Comparison of ENCODE assay signal across 12 cellular contexts in genomic region chr13:41455725-41456419, GRCh38. TPM values are rescaled to one million over a fixed set of nuclear protein-coding genes. Genes with fewer than 3 reads are reported as not detected.
A peak's percentile ranks its signal among the peaks of the same experiment; 100 is the strongest.
DNase-seq lines count a peak whose midpoint lies in the region; ATAC-seq, FAIRE-seq and TF ChIP-seq lines count a peak whose summit lies in the region.
"Had no signal": no experiment of that assay in that cellular context is flagged by ENCODE, and none has a peak within 500 bp of the region (broad histone marks: within the 10 kb centered on the region; RNA-seq: fewer than 3 reads in every experiment).

No MANE protein-coding gene starts in this region.

- H3K27me3 Mint-ChIP-seq in WTC11 (ENCODE audit: low read depth) = peaks cover 76% of the 10 kb centered on the region

- H2AFZ ChIP-seq in HepG2 (ENCODE audit: low read length) (no peak overlapping the region), PC-3 (ENCODE audit: low read length) (no peak overlapping the region)

- H4K20me1 ChIP-seq in HepG2 (ENCODE audit: insufficient read depth, low read length) (no peaks in the 10 kb centered on the region), PC-3 (ENCODE audit: low read length) (no peaks in the 10 kb centered on the region)

- DNase-seq in HepG2 (ENCODE audit: low spot score) (no peak), right lobe of liver (no peak), WTC11 (ENCODE audit: low spot score) (no peak), RKO (ENCODE audit: low spot score) (no peak), PC-3 (no peak), SKM-1 treated with dmso at 0.1 percent for 144 hours (lab: John Stamatoyannopoulos, UW; ENCODE audit: unreplicated experiment) (no peak)
- DNase-seq in stimulated activated CD4-positive, alpha-beta T cell treated with anti-CD3 and anti-CD28 coated beads, Interleukin-12 subunit alpha, Interleukin-12 subunit beta, amount 100 ng/mL, for 4 hours = no peak
- DNase-seq: activated CD4-positive, CD25-positive, alpha-beta regulatory T cell treated with anti-CD3 and anti-CD28 coated beads, Interleukin-2, amount 50 U/mL, for 72 hours; NCI-H1694; SK-N-SH had no signal

- H3K4me1 ChIP-seq in HepG2 (ENCODE audit: insufficient read depth, low read length) (peaks cover 18% of the 10 kb centered on the region), right lobe of liver (peaks cover 0 to 20% (median 0%) of the 10 kb centered on the region in 4 donors), iPS-15b (ENCODE audit: control insufficient read depth, insufficient read depth, low read length) (peaks cover 4% of the 10 kb centered on the region), PC-3 (ENCODE audit: insufficient read depth, low read length) (peaks cover 4% of the 10 kb centered on the region; the same call in 1 of the 2 replicates)

- no peak for FAIRE-seq in HepG2 (lab: Jason Lieb, UNC)
- FAIRE-seq: colon had no signal

- no peaks in the 10 kb centered on the region for H3K36me3 ChIP-seq in HepG2 (replicated peaks in 1 of 2; ENCODE audit: control insufficient read depth in 1 of 2, insufficient read depth in 2 of 2, low read length in 2 of 2)
- no peaks in the 10 kb centered on the region for H3K36me3 ChIP-seq in right lobe of liver
- no peaks in the 10 kb centered on the region for H3K36me3 ChIP-seq in iPS-15b (ENCODE audit: control insufficient read depth, insufficient read depth, low read length)
- no peaks in the 10 kb centered on the region for H3K36me3 ChIP-seq in PC-3 (ENCODE audit: low read depth, low read length)

- H3K9me2 ChIP-seq in PC-3 (replicated peaks; ENCODE audit: low read length) = no peaks in the 10 kb centered on the region
- H3K9me2 ChIP-seq: SK-N-SH had no signal

- H3K79me2 ChIP-seq in HepG2 (ENCODE audit: insufficient read depth, low read length) (no peaks in the 10 kb centered on the region), PC-3 (ENCODE audit: low read length) (no peaks in the 10 kb centered on the region)

- TF ChIP-seq RAD21 in HepG2 (CRISPR knock-in tag; IDR thresholded peaks at IDR 0.05) = no peak

- no peaks in the 10 kb centered on the region for H3K36me3 Mint-ChIP-seq in WTC11

- in situ Hi-C loops in HepG2 (cut with HindIII; ENCODE audit: extremely low pct_ligation_motif_present, low pct_unique_long_range_greater_than_20kb) = no loop called here

- no peak for TF ChIP-seq POLR2A in HepG2 (IDR thresholded peaks at IDR 0.05; ENCODE audit: insufficient read depth in 1 of 2, low read depth in 2 of 2, low read length in 2 of 2)
- no peak for TF ChIP-seq POLR2A in right lobe of liver (IDR thresholded peaks at IDR 0.05)

- no peaks in the 10 kb centered on the region for H3F3A ChIP-seq in PC-3 (ENCODE audit: low read length, unreplicated experiment)

- 0 out of 2 replicates have a peak, but pooled peaks cover 2% of the 10 kb centered on the region for H3K4me1 Mint-ChIP-seq in WTC11

- CTCF ChIA-PET in HepG2 (lab: Yijun Ruan, JAX; ENCODE audit: low intra/inter-chr PET ratio, low total read pairs) = no interaction called here
- CTCF ChIA-PET in WTC11 (lab: Charles Lee) = no interaction called here
- CTCF ChIA-PET in PC-3 (lab: Charles Lee) = no interaction called here

- WGBS in HepG2 (ENCODE audit: low lambda C conversion rate) = 40% methylated on average over 18 of the region's 19 CpGs
- 56% methylated on average over 5 of the region's 19 CpGs for WGBS in right lobe of liver (ENCODE audit: insufficient coverage, low coverage, low lambda C conversion rate, missing lambda C conversion rate)

- BruUV-seq in HepG2 (replicated peaks; lab: Mats Ljungman, UMichigan) (no TSS peak), PC-3 (replicated peaks; lab: Mats Ljungman, UMichigan) (no TSS peak)

- peaks cover 0 to 24% of the 10 kb centered on the region in 2 experiments; a peak in 2 of 5 replicates for H3K27me3 ChIP-seq in HepG2 (ENCODE audit: control insufficient read depth in 1 of 2, insufficient read depth in 2 of 2, low read length in 2 of 2)
- H3K27me3 ChIP-seq in right lobe of liver = no peaks in the 10 kb centered on the region
- peaks cover 71% of the 10 kb centered on the region for H3K27me3 ChIP-seq in iPS-15b (ENCODE audit: control insufficient read depth, insufficient read depth, low read length)
- H3K27me3 ChIP-seq in PC-3 (ENCODE audit: low read length) = no peaks in the 10 kb centered on the region

- 0 out of 6 replicates have a peak overlapping the region, but pooled peaks of 1 of the 3 experiments have one; percentile 22 for H3K4me3 ChIP-seq in HepG2 (replicated peaks in 1 of 3; ENCODE audit: insufficient read depth in 1 of 3, low read depth in 2 of 3, low read length in 3 of 3)
- H3K4me3 ChIP-seq in right lobe of liver = no peak overlapping the region
- H3K4me3 ChIP-seq in iPS-15b (ENCODE audit: low read depth, low read length) = peak overlapping the region; percentile 16
- no peak overlapping the region for H3K4me3 ChIP-seq in PC-3 (ENCODE audit: low read length)

- TF ChIP-seq EP300 in HepG2 (IDR thresholded peaks at IDR 0.05; ENCODE audit: low read depth in 2 of 2, low read length in 2 of 2) (no peak), HepG2 (CRISPR knock-in tag; IDR thresholded peaks at IDR 0.05; ENCODE audit: borderline replicate concordance) (no peak)

- no peak overlapping the region for H3K27ac Mint-ChIP-seq in WTC11

- H3K9me3 ChIP-seq in HepG2 (ENCODE audit: low read length) = no peaks in the 10 kb centered on the region
- no peaks in the 10 kb centered on the region for H3K9me3 ChIP-seq in right lobe of liver
- H3K9me3 ChIP-seq in iPS-15b (ENCODE audit: control insufficient read depth, insufficient read depth, low read length) = no peaks in the 10 kb centered on the region
- no peaks in the 10 kb centered on the region for H3K9me3 ChIP-seq in PC-3 (ENCODE audit: low read length)
- H3K9me3 ChIP-seq: SK-N-SH had no signal

- POLR2A ChIA-PET in HepG2 (lab: Yijun Ruan, JAX) (no interaction called here), WTC11 (lab: Charles Lee) (no interaction called here), PC-3 (lab: Charles Lee; ENCODE audit: unreplicated experiment) (no interaction called here)

- ATAC-seq in HepG2 = no peak
- ATAC-seq in right lobe of liver = no peak
- no peak for ATAC-seq in WTC11
- ATAC-seq in PC-3 = no peak

- H3K4me2 ChIP-seq in HepG2 (ENCODE audit: low read depth, low read length) = peak overlapping the region; percentile 40
- no peak overlapping the region for H3K4me2 ChIP-seq in PC-3 (ENCODE audit: low read length)

- peak overlapping the region; percentile 66 for H3K4me3 Mint-ChIP-seq in WTC11

- intact Hi-C loops in HepG2 (cut with micrococcal nuclease; ENCODE audit: unreplicated experiment) (loop anchor here (2.0 kb wide), 1 partner anchor 197 kb away; no protein-coding TSS in a partner anchor), right lobe of liver (cut with DNase I) (no loop called here), PC-3 (cut with micrococcal nuclease) (loop anchor here (10.0 kb wide), 1 partner anchor 129 kb away; no protein-coding TSS in a partner anchor)

- no peak overlapping the region for H3K27ac ChIP-seq in HepG2 (ENCODE audit: extremely low read length, insufficient read depth, low read length)
- no peak overlapping the region for H3K27ac ChIP-seq in right lobe of liver
- H3K27ac ChIP-seq in PC-3 (ENCODE audit: low read length) = no peak overlapping the region

- H3K9ac ChIP-seq in HepG2 (ENCODE audit: insufficient read depth, low read depth, low read length) (no peak overlapping the region), iPS-15b (ENCODE audit: low read depth, low read length) (no peak overlapping the region), PC-3 (ENCODE audit: low read length) (no peak overlapping the region)
- H3K9ac ChIP-seq: SK-N-SH had no signal

- no peaks in the 10 kb centered on the region for H3K9me3 Mint-ChIP-seq in WTC11

- no peak for TF ChIP-seq CTCF in HepG2 (CRISPR knock-in tag; IDR thresholded peaks at IDR 0.05)
- TF ChIP-seq CTCF in right lobe of liver (IDR thresholded peaks at IDR 0.05) = no peak
- no peak for TF ChIP-seq CTCF in WTC11 (IDR thresholded peaks at IDR 0.05)
- TF ChIP-seq CTCF in PC-3 (conservative IDR thresholded peaks at IDR 0.05; ENCODE audit: low read depth, low read length) = no peak

TF ChIP-seq in HepG2, 621 proteins besides CTCF, POLR2A, EP300 and RAD21 (continues in another document):
- no peak for TF ChIP-seq CREB1 (IDR thresholded peaks at IDR 0.05)
- TF ChIP-seq CREB1 (CRISPR knock-in tag; IDR thresholded peaks at IDR 0.05) = no peak

TF ChIP-seq in WTC11, 78 proteins besides CTCF, POLR2A, EP300 and RAD21 (continues in another document):
- TF ChIP-seq ZNF138 (CRISPR knock-in tag; conservative IDR thresholded peaks at IDR 0.05) = no peak
- TF ChIP-seq SMAD4 (CRISPR knock-in tag; IDR thresholded peaks at IDR 0.05) = no peak

RNA-seq across cellular contexts. Expression of gene RGCC, which starts 1.5 kb away (rescaled TPM):
- total RNA-seq in HepG2 (2016; rRNA removed; fragmentation: Illumina TruSeq; extraction: Trizol) (0.20 and 0.29 TPM in 2 replicates), right lobe of liver (1 to 10 TPM in 3 of 6 experiments, under 1 TPM in 2, not detected in 1; 0.51 to 4.9 (median 2.3) TPM), WTC11 (2021) (0.48 to 1.2 TPM (median 0.69 TPM) in 3 replicates), PC-3 (2014; rRNA removed) (2.4 and 2.6 TPM in 2 replicates)
- 0.26 TPM in 1 of 2 replicates, not detected in the other for total RNA-seq in HepG2 (2016; cell fraction: cytosol; rRNA removed; fragmentation: Illumina TruSeq; extraction: Trizol; ENCODE audit: low read depth)
- 0.39 and 0.61 TPM in 2 replicates for total RNA-seq in HepG2 (2016; cell fraction: insoluble cytoplasmic fraction; rRNA removed; fragmentation: Illumina TruSeq; extraction: Trizol)
- 0.49 and 0.65 TPM in 2 replicates for total RNA-seq in HepG2 (2016; cell fraction: membrane; rRNA removed; fragmentation: Illumina TruSeq; extraction: Trizol)
- 0.56 TPM in 1 of 2 replicates, not detected in the other for total RNA-seq in HepG2 (2016; cell fraction: nucleus; rRNA removed; fragmentation: Illumina TruSeq; extraction: Trizol)
- polyA plus RNA-seq in HepG2 (2011; rRNA removed) = 8.4 and 9.5 TPM in 2 replicates
- 5.6 and 6.7 TPM in 2 replicates for polyA plus RNA-seq in HepG2 (2011; cell fraction: cytosol; rRNA removed)
- polyA plus RNA-seq in HepG2 (2011; cell fraction: nucleus; rRNA removed) = 4.9 and 5.8 TPM in 2 replicates
- 4.0 and 15.8 TPM in 2 replicates for polyA plus RNA-seq in HepG2 (2012)
- polyA plus RNA-seq in HepG2 (2016; cell fraction: cytosol; fragmentation: Illumina TruSeq; extraction: Trizol; ENCODE audit: low read depth) = 0.48 and 0.54 TPM in 2 replicates
- polyA plus RNA-seq in HepG2 (2016; cell fraction: insoluble cytoplasmic fraction; fragmentation: Illumina TruSeq; extraction: Trizol; ENCODE audit: low read depth) = 0.43 and 0.45 TPM in 2 replicates
- 0.36 and 0.74 TPM in 2 replicates for polyA plus RNA-seq in HepG2 (2016; cell fraction: membrane; fragmentation: Illumina TruSeq; extraction: Trizol; ENCODE audit: low read depth)
- 1.4 TPM in 1 of 2 replicates, not detected in the other for polyA plus RNA-seq in HepG2 (2016; cell fraction: nucleus; fragmentation: Illumina TruSeq; extraction: Trizol; ENCODE audit: insufficient read depth, low read depth)
- polyA minus RNA-seq in HepG2 (2011; rRNA and poly(A)+ RNA removed; ENCODE audit: low replicate concordance) = 2.3 TPM in 1 of 2 replicates, not detected in the other
- polyA minus RNA-seq in HepG2 (2011; cell fraction: cytosol; rRNA and poly(A)+ RNA removed) = 3.3 and 4.5 TPM in 2 replicates
- 3.0 and 3.4 TPM in 2 replicates for polyA minus RNA-seq in HepG2 (2011; cell fraction: nucleus; rRNA and poly(A)+ RNA removed)

Comparison
In these comparisons a context has a peak if more than half of its experiments do, and no peak if none do; other contexts are left out.
1. intact Hi-C loops: an anchor here in HepG2 (2.0 kb wide) and PC-3 (10.0 kb wide); none called in right lobe of liver.